Comparison of ENCODE assay signal across 23 cellular contexts in the genomic region with DNA sequence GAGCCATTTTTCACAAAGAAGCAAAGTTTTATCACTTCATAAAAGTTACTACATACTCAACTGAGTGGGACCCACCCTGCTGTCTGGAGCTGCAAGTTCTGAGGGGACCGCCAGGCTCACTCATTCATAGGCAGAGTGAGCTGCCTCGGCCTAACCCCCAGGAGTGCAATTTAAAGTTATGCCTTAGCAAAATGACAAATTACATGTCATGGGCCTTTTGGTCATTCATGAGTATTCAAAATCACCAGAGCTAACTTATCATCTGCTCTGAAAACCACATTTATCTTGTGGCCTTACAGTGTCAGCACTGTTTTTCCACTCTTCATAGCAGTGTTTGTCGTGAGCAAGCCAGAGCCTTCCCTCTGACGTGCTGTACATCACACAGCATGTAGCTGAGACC.
DNase-seq lines count a peak whose midpoint lies in the region; ATAC-seq and TF ChIP-seq lines count a peak whose summit lies in the region.
"Had no signal": no experiment of that assay in that cellular context is flagged by ENCODE, and none has a peak within 500 bp of the region (broad histone marks: within the 10 kb centered on the region; RNA-seq: fewer than 3 reads in every experiment).

No MANE protein-coding gene starts in this region.

- no peaks in the 10 kb centered on the region for H3K27me3 ChIP-seq in vagina
- H3K27me3 ChIP-seq: upper lobe of left lung had no signal

- peaks cover 0 to 40% of the 10 kb centered on the region in 2 donors for H3K36me3 ChIP-seq in vagina

- H3K4me1 ChIP-seq in vagina: peaks cover 11% of the 10 kb centered on the region

- no peak overlapping the region for H3K4me3 Mint-ChIP-seq in mesothelial cell of epicardium
- H3K4me3 Mint-ChIP-seq: activated naive CD4-positive, alpha-beta T cell treated with anti-CD3 and anti-CD28 coated beads for 36 hours; activated T-cell treated with anti-CD3 and anti-CD28 coated beads, Interleukin-2, amount 50 U/mL, for 4 hours; B cell; stimulated activated naive CD8-positive, alpha-beta T cell treated with anti-CD3 and anti-CD28 coated beads, Interleukin-15, amount 100 ng/mL, for 72 hours had no signal

- ATAC-seq in Right ventricle myocardium inferior: peak; percentile 27
- ATAC-seq in GM21619 (IDR thresholded peaks at IDR 0.05; ENCODE audit: unreplicated experiment): no peak
- no peak for ATAC-seq in GM19035 (IDR thresholded peaks at IDR 0.05; ENCODE audit: unreplicated experiment)
- ATAC-seq: activated T-cell treated with anti-CD3 and anti-CD28 coated beads, Interleukin-2, amount 50 U/mL, for 4 hours; HCT116; SK-N-SH treated with all-trans-retinoic acid at 6 μM for 48 hours; stimulated activated naive CD8-positive, alpha-beta T cell treated with anti-CD3 and anti-CD28 coated beads, Interleukin-15, amount 100 ng/mL, for 72 hours had no signal

- no peaks in the 10 kb centered on the region for H3K9me3 Mint-ChIP-seq in mesothelial cell of epicardium
- H3K9me3 Mint-ChIP-seq: activated naive CD4-positive, alpha-beta T cell treated with anti-CD3 and anti-CD28 coated beads for 36 hours; activated T-cell treated with anti-CD3 and anti-CD28 coated beads, Interleukin-2, amount 50 U/mL, for 4 hours; stimulated activated naive CD8-positive, alpha-beta T cell treated with anti-CD3 and anti-CD28 coated beads, Interleukin-15, amount 100 ng/mL, for 72 hours had no signal

- peaks cover 49% of the 10 kb centered on the region for H3K4me1 Mint-ChIP-seq in mesothelial cell of epicardium
- H3K4me1 Mint-ChIP-seq: B cell; stimulated activated naive CD8-positive, alpha-beta T cell treated with anti-CD3 and anti-CD28 coated beads, Interleukin-15, amount 100 ng/mL, for 72 hours had no signal

- peak overlapping the region; percentile 10 for H3K27ac Mint-ChIP-seq in mesothelial cell of epicardium
- H3K27ac Mint-ChIP-seq: activated naive CD4-positive, alpha-beta T cell treated with anti-CD3 and anti-CD28 coated beads for 36 hours; B cell; stimulated activated naive CD8-positive, alpha-beta T cell treated with anti-CD3 and anti-CD28 coated beads, Interleukin-15, amount 100 ng/mL, for 72 hours had no signal

- TF ChIP-seq CTCF in fibroblast of mammary gland (conservative IDR thresholded peaks at IDR 0.05; ENCODE audit: control insufficient read depth, insufficient read depth, low read depth, low read length): no peak
- no peak for TF ChIP-seq CTCF in mesothelial cell of epicardium (IDR thresholded peaks at IDR 0.05; ENCODE audit: unreplicated experiment)
- TF ChIP-seq CTCF in vagina (IDR thresholded peaks at IDR 0.05): no peak

- H3K36me3 Mint-ChIP-seq in mesothelial cell of epicardium: peaks cover 29% of the 10 kb centered on the region

- no peak for TF ChIP-seq POLR2A in vagina (IDR thresholded peaks at IDR 0.05)

- intact Hi-C loops in Right ventricle myocardium inferior (cut with DNase I) (loop anchor here (5.0 kb wide), 1 partner anchor 49 kb away; no protein-coding TSS in a partner anchor), cardiac septum (cut with DNase I) (loop anchor here (5.0 to 10.0 kb wide), 3 partner anchors 49 to 214 kb away; a partner anchor contains a TSS), vagina (cut with DNase I) (no loop called here)

- H3K27ac ChIP-seq in vagina: peak overlapping the region; percentile 46
- H3K27ac ChIP-seq: upper lobe of left lung had no signal

- no peak overlapping the region for H3K4me3 ChIP-seq in fibroblast of mammary gland (ENCODE audit: control insufficient read depth, low read depth, low read length)
- no peak overlapping the region for H3K4me3 ChIP-seq in vagina
- H3K4me3 ChIP-seq: lung, upper lobe of left lung had no signal

- no peaks in the 10 kb centered on the region for H3K27me3 Mint-ChIP-seq in mesothelial cell of epicardium (ENCODE audit: low read depth)
- H3K27me3 Mint-ChIP-seq: B cell; stimulated activated naive CD8-positive, alpha-beta T cell treated with anti-CD3 and anti-CD28 coated beads, Interleukin-15, amount 100 ng/mL, for 72 hours had no signal

- no peaks in the 10 kb centered on the region for H3K9me3 ChIP-seq in vagina
- H3K9me3 ChIP-seq: upper lobe of left lung had no signal

- DNase-seq in Right ventricle myocardium inferior (ENCODE audit: missing footprints) (no peak), cardiac septum (ENCODE audit: low spot score) (no peak), fibroblast of mammary gland (ENCODE audit: low read depth) (peak; percentile 42), mesothelial cell of epicardium (ENCODE audit: low spot score in 2 of 2, unreplicated experiment in 2 of 2) (no peak), vagina (ENCODE audit: extremely low spot score in 2 of 2) (no peak), LoVo (ENCODE audit: low spot score) (no peak)
- DNase-seq: activated CD8-positive, alpha-beta memory T cell treated with anti-CD3 and anti-CD28 coated beads for 24 hours; activated naive CD4-positive, alpha-beta T cell treated with anti-CD3 and anti-CD28 coated beads for 36 hours; activated T-cell treated with anti-CD3 and anti-CD28 coated beads, Interleukin-2, amount 50 U/mL, for 4 hours; amygdala; Karpas-422; NCI-H187 treated with DMSO at 0.1 percent for 48 hours; NCI-H69; occipital lobe; RPMI8226; stimulated activated naive CD8-positive, alpha-beta T cell treated with anti-CD3 and anti-CD28 coated beads, Interleukin-15, amount 100 ng/mL, for 72 hours; upper lobe of left lung had no signal
